Comparison of ENCODE assay signal across 17 cellular contexts in the genomic region with DNA sequence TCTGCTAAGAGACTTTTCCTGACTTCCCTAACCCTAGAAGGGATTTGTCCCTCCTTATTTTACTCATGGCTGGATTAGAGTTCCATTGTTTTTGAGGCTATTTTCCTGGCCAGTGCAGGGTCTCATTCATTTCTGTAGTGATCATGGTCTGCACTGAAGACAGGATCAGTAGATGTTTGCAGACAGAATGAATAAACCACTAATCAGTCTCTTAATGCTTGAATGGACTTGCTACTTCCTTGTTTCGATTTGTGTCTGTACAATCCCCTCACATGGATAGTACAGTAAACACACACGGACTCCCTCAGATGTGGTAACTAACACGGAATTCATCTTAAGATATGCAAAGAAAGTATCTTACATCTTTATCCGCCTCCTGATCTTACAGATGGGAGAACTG.
DNase-seq lines count a peak whose midpoint lies in the region; ATAC-seq, FAIRE-seq and TF ChIP-seq lines count a peak whose summit lies in the region.
"Had no signal": no experiment of that assay in that cellular context is flagged by ENCODE, and none has a peak within 500 bp of the region (broad histone marks: within the 10 kb centered on the region; RNA-seq: fewer than 3 reads in every experiment).

No MANE protein-coding gene starts in this region.

- no peak for FAIRE-seq in HepG2 (lab: Jason Lieb, UNC)
- FAIRE-seq: A549 had no signal

- no peak overlapping the region for H3K27ac ChIP-seq in HepG2 (ENCODE audit: extremely low read length, insufficient read depth, low read length)
- H3K27ac ChIP-seq in transverse colon, result no peak overlapping the region
- H3K27ac ChIP-seq: A549, body of pancreas, tibial nerve had no signal

- TF ChIP-seq EP300 in HepG2 (IDR thresholded peaks at IDR 0.05; ENCODE audit: low read depth in 2 of 2, low read length in 2 of 2) (no peak), HepG2 (CRISPR knock-in tag; IDR thresholded peaks at IDR 0.05; ENCODE audit: borderline replicate concordance) (no peak), transverse colon (IDR thresholded peaks at IDR 0.05; ENCODE audit: low read depth) (no peak)

- H3K4me1 ChIP-seq in HepG2 (ENCODE audit: insufficient read depth, low read length) (no peaks in the 10 kb centered on the region), transverse colon (peaks cover 0 to 3% (median 2%) of the 10 kb centered on the region in 4 donors)
- H3K4me1 ChIP-seq: A549 had no signal

- CTCF ChIA-PET in HepG2 (lab: Yijun Ruan, JAX; ENCODE audit: low intra/inter-chr PET ratio, low total read pairs), result no interaction called here

- H4K20me1 ChIP-seq in HepG2 (ENCODE audit: insufficient read depth, low read length), result no peaks in the 10 kb centered on the region

- H3K27me3 ChIP-seq in HepG2 (ENCODE audit: control insufficient read depth in 1 of 2, insufficient read depth in 2 of 2, low read length in 2 of 2), result no peaks in the 10 kb centered on the region; a peak in 1 of 5 replicates
- H3K27me3 ChIP-seq in transverse colon, result peaks cover 25% of the 10 kb centered on the region
- H3K27me3 ChIP-seq: body of pancreas had no signal

- H3K4me3 ChIP-seq in HepG2 (replicated peaks in 1 of 3; ENCODE audit: insufficient read depth in 1 of 3, low read depth in 2 of 3, low read length in 3 of 3), result no peak overlapping the region
- H3K4me3 ChIP-seq in transverse colon, result no peak overlapping the region
- H3K4me3 ChIP-seq: A549, body of pancreas, tibial nerve had no signal

- H2AFZ ChIP-seq in HepG2 (ENCODE audit: low read length), result no peak overlapping the region

- no peak overlapping the region for H3K9ac ChIP-seq in HepG2 (ENCODE audit: insufficient read depth, low read depth, low read length)

- BruUV-seq in HepG2 (replicated peaks; lab: Mats Ljungman, UMichigan), result no TSS peak

- POLR2A ChIA-PET in HepG2 (lab: Yijun Ruan, JAX), result no interaction called here

- H3K79me2 ChIP-seq in HepG2 (ENCODE audit: insufficient read depth, low read length), result no peaks in the 10 kb centered on the region

- H3K9me3 ChIP-seq in HepG2 (ENCODE audit: low read length) (no peaks in the 10 kb centered on the region), transverse colon (no peaks in the 10 kb centered on the region)
- H3K9me3 ChIP-seq: body of pancreas had no signal

- H3K4me2 ChIP-seq in HepG2 (ENCODE audit: low read depth, low read length), result no peak overlapping the region
- H3K4me2 ChIP-seq: A549 had no signal

- WGBS in HepG2 (ENCODE audit: low lambda C conversion rate), result 6% methylated on average over 4 of the region's 4 CpGs
- WGBS in transverse colon (ENCODE audit: low coverage in 1 of 2), 2 donors, result 67 to 79% methylated on average over 4 of the region's 4 CpGs

- ATAC-seq in GM21786 (IDR thresholded peaks at IDR 0.05; ENCODE audit: unreplicated experiment) (peak; percentile 54), HG03460 (IDR thresholded peaks at IDR 0.05; ENCODE audit: unreplicated experiment) (peak; percentile 53), HepG2 (no peak)
- ATAC-seq: body of pancreas had no signal

- no peak for TF ChIP-seq CTCF in HepG2 (CRISPR knock-in tag; IDR thresholded peaks at IDR 0.05)
- TF ChIP-seq CTCF in transverse colon (IDR thresholded peaks at IDR 0.05), result no peak

- DNase-seq in SIG-M5 treated with dmso at 0.1 percent for 504 hours (lab: John Stamatoyannopoulos, UW; ENCODE audit: unreplicated experiment) (peak; percentile 7), SIG-M5 (lab: John Stamatoyannopoulos, UW) (no peak), HepG2 (ENCODE audit: low spot score) (no peak), transverse colon (no peak), SKM-1 treated with dmso at 0.1 percent for 144 hours (lab: John Stamatoyannopoulos, UW; ENCODE audit: unreplicated experiment) (no peak)
- DNase-seq in stimulated activated CD4-positive, alpha-beta T cell treated with anti-CD3 and anti-CD28 coated beads, Interleukin-2, amount 100 ng/mL, for 48 hours, result no peak
- DNase-seq: activated effector memory CD4-positive, alpha-beta T cell treated with anti-CD3 and anti-CD28 coated beads, Interleukin-2, amount 50 U/mL, for 16 hours; body of pancreas; DMS79 treated with DMSO at 0.1 percent for 48 hours; effector CD8-positive, alpha-beta T cell; IMR-90; NCI-H1930; nephron progenitor cell had no signal

- TF ChIP-seq POLR2A in HepG2 (IDR thresholded peaks at IDR 0.05; ENCODE audit: insufficient read depth in 1 of 2, low read depth in 2 of 2, low read length in 2 of 2), result no peak
- no peak for TF ChIP-seq POLR2A in transverse colon (IDR thresholded peaks at IDR 0.05)

- no peaks in the 10 kb centered on the region for H3K36me3 ChIP-seq in HepG2 (replicated peaks in 1 of 2; ENCODE audit: control insufficient read depth in 1 of 2, insufficient read depth in 2 of 2, low read length in 2 of 2)
- no peaks in the 10 kb centered on the region for H3K36me3 ChIP-seq in transverse colon
- H3K36me3 ChIP-seq: tibial nerve had no signal

- TF ChIP-seq RAD21 in HepG2 (CRISPR knock-in tag; IDR thresholded peaks at IDR 0.05), result no peak

- in situ Hi-C loops in HepG2 (cut with HindIII; ENCODE audit: extremely low pct_ligation_motif_present, low pct_unique_long_range_greater_than_20kb) (no loop called here), transverse colon (cut with MboI; ENCODE audit: low pct_ligation_motif_present in 1 of 4, low pct_unique_long_range_greater_than_20kb in 1 of 4, low sequenced_read_pairs in 3 of 4) (loop anchor here in 3 of 4 donors (10.0 to 25.0 kb wide), 3 partner anchors 261 to 1261 kb away; no protein-coding TSS in a partner anchor)

- intact Hi-C loops in HepG2 (cut with micrococcal nuclease; ENCODE audit: unreplicated experiment), result no loop called here
- intact Hi-C loops in transverse colon (cut with DNase I; ENCODE audit: low total_unique reads), result no loop called here

TF ChIP-seq in HepG2, 621 proteins besides CTCF, POLR2A, EP300 and RAD21:
- TF ChIP-seq, protein P1, sequence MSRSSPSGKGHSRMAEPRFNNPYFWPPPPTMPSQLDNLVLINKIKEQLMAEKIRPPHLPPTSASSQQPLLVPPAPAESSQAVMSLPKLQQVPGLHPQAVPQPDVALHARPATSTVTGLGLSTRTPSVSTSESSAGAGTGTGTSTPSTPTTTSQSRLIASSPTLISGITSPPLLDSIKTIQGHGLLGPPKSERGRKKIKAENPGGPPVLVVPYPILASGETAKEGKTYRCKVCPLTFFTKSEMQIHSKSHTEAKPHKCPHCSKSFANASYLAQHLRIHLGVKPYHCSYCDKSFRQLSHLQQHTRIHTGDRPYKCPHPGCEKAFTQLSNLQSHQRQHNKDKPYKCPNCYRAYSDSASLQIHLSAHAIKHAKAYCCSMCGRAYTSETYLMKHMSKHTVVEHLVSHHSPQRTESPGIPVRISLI (CRISPR knock-in tag; IDR thresholded peaks at IDR 0.05; ENCODE audit: borderline replicate concordance), result no peak
- TF ChIP-seq DPF2 (CRISPR knock-in tag; IDR thresholded peaks at IDR 0.05; ENCODE audit: borderline replicate concordance, low read depth), result no peak
- TF ChIP-seq, protein P2, sequence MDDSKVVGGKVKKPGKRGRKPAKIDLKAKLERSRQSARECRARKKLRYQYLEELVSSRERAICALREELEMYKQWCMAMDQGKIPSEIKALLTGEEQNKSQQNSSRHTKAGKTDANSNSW (CRISPR knock-in tag; IDR thresholded peaks at IDR 0.05; ENCODE audit: borderline replicate concordance), result no peak
- TF ChIP-seq FOXP1 (IDR thresholded peaks at IDR 0.05), result no peak
- no peak for TF ChIP-seq FOXP1 (CRISPR knock-in tag; IDR thresholded peaks at IDR 0.05)
- no peak for TF ChIP-seq ETV6 (CRISPR knock-in tag; conservative IDR thresholded peaks at IDR 0.05)
- TF ChIP-seq ZNF205 (CRISPR knock-in tag; IDR thresholded peaks at IDR 0.05), result no peak
TF ChIP-seq in HepG2: peak in this region for 0.
